8 cellular contexts compared by ENCODE assay signal in genomic region chrX:104343408-104344129, GRCh38.
DNase-seq lines count a peak whose midpoint lies in the region; ATAC-seq, FAIRE-seq and TF ChIP-seq lines count a peak whose summit lies in the region.

No MANE protein-coding gene starts in this region.

- DNase-seq in DMS 273 (lab: John Stamatoyannopoulos, UW; ENCODE audit: unreplicated experiment) (peak; percentile 81), DMS 273 treated with DMSO at 0.1 percent for 48 hours (lab: John Stamatoyannopoulos, UW) (no peak), HL-60 (ENCODE audit: low read depth in 1 of 2, low spot score in 1 of 2) (peak in 1 of 2 experiments; percentile 54), RKO (ENCODE audit: low spot score) (peak; percentile 77), GM12878 (ENCODE audit: low read depth, low spot score) (peak; percentile 7), left kidney (ENCODE audit: low read depth, low spot score) (peak; percentile 76), upper lobe of left lung (no peak)

- H3K4me3 ChIP-seq in HL-60 (replicated peaks; ENCODE audit: insufficient read depth, low read length) = no peak overlapping the region
- H3K4me3 ChIP-seq in GM12878 = no peak overlapping the region
- H3K4me3 ChIP-seq in upper lobe of left lung = no peak overlapping the region

- peak; percentile 83 for ATAC-seq in GM19452 (IDR thresholded peaks at IDR 0.05; ENCODE audit: unreplicated experiment)
- ATAC-seq in GM12878 = peak; percentile 95
- peak in 1 of 2 donors; percentile 63 for ATAC-seq in upper lobe of left lung (ENCODE audit: low FRiP score in 2 of 2)

- H3K27me3 ChIP-seq in HL-60 (ENCODE audit: insufficient read depth, poor library complexity, severe bottlenecking) = peaks cover 2% of the 10 kb centered on the region
- no peaks in the 10 kb centered on the region for H3K27me3 ChIP-seq in GM12878 (replicated peaks in 1 of 2; ENCODE audit: control insufficient read depth in 2 of 2, insufficient read depth in 2 of 2, low read length in 1 of 2)
- no peaks in the 10 kb centered on the region for H3K27me3 ChIP-seq in upper lobe of left lung

- H4K20me1 ChIP-seq in GM12878 (ENCODE audit: control insufficient read depth, insufficient read depth) = no peaks in the 10 kb centered on the region

- intact Hi-C loops in GM12878 (cut with micrococcal nuclease; ENCODE audit: unreplicated experiment) = loop anchor here (2.0 kb wide), 1 partner anchor 149 kb away; no protein-coding TSS in a partner anchor

- CTCF ChIA-PET in GM12878 (lab: Yijun Ruan, JAX) = no interaction called here

- H3K79me2 ChIP-seq in GM12878 (ENCODE audit: control insufficient read depth, insufficient read depth, low read length) = no peaks in the 10 kb centered on the region

- BruUV-seq in GM12878 (replicated peaks; lab: Mats Ljungman, UMichigan) = no TSS peak

- no peaks in the 10 kb centered on the region for H3K9me3 ChIP-seq in GM12878 (replicated peaks; ENCODE audit: control insufficient read depth, insufficient read depth, low read length)
- H3K9me3 ChIP-seq in upper lobe of left lung = no peaks in the 10 kb centered on the region

- in situ Hi-C loops in GM12878 (cut with MboI) = no loop called here

- H3K9ac ChIP-seq in GM12878 (ENCODE audit: control insufficient read depth, insufficient read depth, low read length) = no peak overlapping the region

- SMC1A ChIA-PET in GM12878 (lab: Charles Lee; ENCODE audit: uncharacterized antibody, unreplicated experiment) = no interaction called here

- TF ChIP-seq EP300 in GM12878 (IDR thresholded peaks at IDR 0.05; ENCODE audit: borderline replicate concordance in 1 of 2, control insufficient read depth in 1 of 2, low read depth in 2 of 2, low read length in 2 of 2) = no peak
- TF ChIP-seq EP300 in upper lobe of left lung (IDR thresholded peaks at IDR 0.05) = no peak

- H3K4me1 ChIP-seq in GM12878 (ENCODE audit: control insufficient read depth, insufficient read depth, low read length) (no peaks in the 10 kb centered on the region), upper lobe of left lung (no peaks in the 10 kb centered on the region)

- TF ChIP-seq POLR2A in GM12878 (IDR thresholded peaks at IDR 0.05; ENCODE audit: low read depth, low read length) = no peak
- TF ChIP-seq POLR2A in upper lobe of left lung (IDR thresholded peaks at IDR 0.05) = no peak

- TF ChIP-seq RAD21 in GM12878 (IDR thresholded peaks at IDR 0.05; ENCODE audit: insufficient read depth, low read depth, low read length) = 0 out of 2 replicates have a peak, but pooled peaks have one; percentile 12

- H2AFZ ChIP-seq in GM12878 (ENCODE audit: control insufficient read depth, low read depth, low read length) = no peak overlapping the region

- H3K36me3 ChIP-seq in GM12878 (ENCODE audit: control insufficient read depth in 2 of 2, insufficient read depth in 2 of 2, low read length in 1 of 2) (no peaks in the 10 kb centered on the region), upper lobe of left lung (no peaks in the 10 kb centered on the region)

- POLR2A ChIA-PET in GM12878 (lab: Charles Lee) = no interaction called here

- H3K27ac ChIP-seq in HL-60 (replicated peaks) = no peak overlapping the region
- no peak overlapping the region for H3K27ac ChIP-seq in GM12878 (ENCODE audit: control insufficient read depth, insufficient read depth)
- H3K27ac ChIP-seq in upper lobe of left lung = no peak overlapping the region

- peak; percentile 19 for TF ChIP-seq CTCF in HL-60 (IDR thresholded peaks at IDR 0.05; ENCODE audit: insufficient read depth, low read length)
- peak; percentile 42 to 57 (median 52); a peak in 5 of 6 replicates for TF ChIP-seq CTCF in GM12878 (IDR thresholded peaks at IDR 0.05 in 2 of 3, conservative IDR thresholded peaks at IDR 0.05 in 1 of 3; ENCODE audit: control insufficient read depth in 2 of 3, extremely low read depth in 1 of 3, insufficient read depth in 1 of 3, low read depth in 3 of 3, low read length in 3 of 3)
- TF ChIP-seq CTCF in upper lobe of left lung (IDR thresholded peaks at IDR 0.05) = peak in 5 of 6 experiments; percentile 11 to 32 (median 30)

- H3K4me2 ChIP-seq in GM12878 (ENCODE audit: control insufficient read depth, insufficient read depth) = no peak overlapping the region

- 32% methylated on average over 8 of the region's 8 CpGs for WGBS in GM12878 (ENCODE audit: insufficient coverage, insufficient replicate concordance, low lambda C conversion rate, missing lambda C conversion rate)
- WGBS in upper lobe of left lung, 2 donors = 52 to 59% methylated on average over 8 of the region's 8 CpGs

- FAIRE-seq in GM12878 (lab: Jason Lieb, UNC) = peak; percentile 83

- RAD21 ChIA-PET in GM12878 (lab: Charles Lee; ENCODE audit: unreplicated experiment) = interaction anchor here (0.5 kb wide), 1 partner anchor 1013 kb away, joined by 3 read pairs; no protein-coding TSS in a partner anchor

TF ChIP-seq in GM12878, 131 proteins besides CTCF, POLR2A, EP300 and RAD21:
- 0 out of 2 replicates have a peak, but pooled peaks have one; percentile 47 for TF ChIP-seq MXI1 (IDR thresholded peaks at IDR 0.05; ENCODE audit: low read depth, low read length)
- TF ChIP-seq BMI1 (IDR thresholded peaks at IDR 0.05; ENCODE audit: borderline replicate concordance) = peak; percentile 79; the same call in 1 of the 2 replicates
- TF ChIP-seq ATF7 (IDR thresholded peaks at IDR 0.05; ENCODE audit: low read depth) = no peak
- TF ChIP-seq PKNOX1 (IDR thresholded peaks at IDR 0.05) = peak; percentile 70
- peak; percentile 25; the same call in 1 of the 2 replicates for TF ChIP-seq SMC3 (IDR thresholded peaks at IDR 0.05; ENCODE audit: borderline replicate concordance, low read length)

Comparison
In these comparisons a context has a peak if more than half of its experiments do, and no peak if none do; other contexts are left out.
1. DNase-seq: peak in DMS 273 (single experiment), RKO (single experiment), GM12878 (single experiment) and left kidney (single experiment); none in DMS 273 treated with DMSO at 0.1 percent for 48 hours (single experiment) and upper lobe of left lung (0 of 2).
2. Peak in every context shown above with its lines, with median percentiles within 50 percentile points of each other: CTCF ChIP-seq.